In the genomic region with DNA sequence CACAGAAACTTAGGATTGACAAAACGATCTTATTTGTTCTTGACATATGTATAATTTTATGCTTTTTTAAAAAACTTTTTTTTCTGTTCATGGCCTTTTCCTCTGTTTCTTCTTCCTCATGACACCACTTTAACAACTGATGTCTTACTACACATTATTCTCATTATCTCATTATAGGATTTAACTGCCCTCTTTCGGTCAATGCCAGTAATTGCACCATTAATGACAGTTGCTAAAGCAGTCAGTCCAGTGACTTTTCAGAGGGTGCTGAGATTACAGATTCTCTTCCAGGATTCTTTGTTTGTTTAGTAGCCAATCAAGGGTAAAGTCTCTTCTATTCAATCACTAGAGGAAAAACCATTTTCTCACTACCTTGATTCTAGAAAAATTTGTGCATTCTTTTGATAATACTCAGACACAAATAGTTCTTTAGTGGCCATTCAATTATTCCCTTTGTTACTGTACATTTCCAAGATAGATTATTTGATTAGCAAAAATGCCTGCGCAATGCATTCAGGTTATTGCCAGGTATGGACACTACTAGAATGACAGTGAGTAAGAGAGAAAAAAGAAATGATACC, we compare ENCODE assay signal across 8 cellular contexts. TPM values are rescaled to one million over a fixed set of nuclear protein-coding genes. Genes with fewer than 3 reads are reported as not detected.
DNase-seq lines count a peak whose midpoint lies in the region; ATAC-seq, FAIRE-seq and TF ChIP-seq lines count a peak whose summit lies in the region.

No MANE protein-coding gene starts in this region.

- TF ChIP-seq CTCF in H9 (conservative IDR thresholded peaks at IDR 0.05) = peak; percentile 84
- TF ChIP-seq CTCF in kidney (IDR thresholded peaks at IDR 0.05; ENCODE audit: borderline replicate concordance, extremely low read depth, insufficient read depth) = peak; percentile 75
- TF ChIP-seq CTCF in suprapubic skin (IDR thresholded peaks at IDR 0.05) = peak; percentile 58 to 77

- in situ Hi-C loops in T47D (cut with HindIII; ENCODE audit: low pct_unique_long_range_greater_than_20kb, low sequenced_read_pairs) = no loop called here

- no peaks in the 10 kb centered on the region for H3K9me3 ChIP-seq in H9 (ENCODE audit: control insufficient read depth, low read depth, low read length)
- H3K9me3 ChIP-seq in kidney (ENCODE audit: control insufficient read depth in 1 of 2, low read length in 2 of 2) = no peaks in the 10 kb centered on the region
- no peaks in the 10 kb centered on the region for H3K9me3 ChIP-seq in suprapubic skin

- no peak overlapping the region for H2BK20ac ChIP-seq in H9 (ENCODE audit: low read depth, low read length, poor library complexity, severe bottlenecking)

- H3K4ac ChIP-seq in H9 (ENCODE audit: low read depth, low read length) = no peak overlapping the region

- peaks cover 2 to 4% (median 3%) of the 10 kb centered on the region in 3 experiments; a peak in 3 of 7 replicates for H3K36me3 Mint-ChIP-seq in H9 (ENCODE audit: insufficient read depth in 1 of 3, low read depth in 3 of 3)

- H3K79me2 ChIP-seq in H9 (ENCODE audit: insufficient read depth, low read length) = no peaks in the 10 kb centered on the region

- no peak overlapping the region for H2AFZ ChIP-seq in H9 (ENCODE audit: low read length)

- H3K23me2 ChIP-seq in H9 (ENCODE audit: insufficient read length, low read depth, low read length, poor library complexity, severe bottlenecking) = no peaks in the 10 kb centered on the region

- H3K18ac ChIP-seq in H9 (ENCODE audit: insufficient read length, low read depth, low read length) = no peak overlapping the region

- no peak overlapping the region for H4K5ac ChIP-seq in H9 (ENCODE audit: insufficient read length, low read depth, low read length)

- no peak overlapping the region for H3T11ph ChIP-seq in H9 (ENCODE audit: low read length)

- H3K56ac ChIP-seq in H9 (ENCODE audit: insufficient read length, low read depth, low read length) = no peak overlapping the region

- no peaks in the 10 kb centered on the region for H3K27me3 ChIP-seq in H9 (ENCODE audit: insufficient read depth, low read length)
- H3K27me3 ChIP-seq in suprapubic skin = no peaks in the 10 kb centered on the region

- no peaks in the 10 kb centered on the region for H3K27me3 Mint-ChIP-seq in H9 (ENCODE audit: low read depth)

- H2BK15ac ChIP-seq in H9 (ENCODE audit: low read depth, low read length) = no peak overlapping the region

- DNase-seq in DMS153 (lab: John Stamatoyannopoulos, UW) (peak; percentile 7), H9 (no peak), NCI-H524 treated with DMSO at 0.1 percent for 48 hours (lab: John Stamatoyannopoulos, UW) (peak; percentile 1), T47D (ENCODE audit: low read depth in 1 of 2, low spot score in 1 of 2) (peak; percentile 22 to 43), kidney (no peak), suprapubic skin (ENCODE audit: low spot score in 2 of 2) (no peak)

- no peak overlapping the region for H2BK120ac ChIP-seq in H9 (ENCODE audit: low read depth, low read length, poor library complexity, severe bottlenecking)

- H3K36me3 ChIP-seq in kidney (ENCODE audit: control insufficient read depth in 1 of 2, insufficient read depth in 2 of 2, low read length in 2 of 2) (no peaks in the 10 kb centered on the region), suprapubic skin (no peaks in the 10 kb centered on the region)

- H3K4me1 ChIP-seq in H9 (ENCODE audit: insufficient read depth, low read length) = no peaks in the 10 kb centered on the region
- no peaks in the 10 kb centered on the region for H3K4me1 ChIP-seq in kidney (ENCODE audit: control insufficient read depth in 1 of 2, insufficient read depth in 1 of 2, low read depth in 1 of 2, low read length in 2 of 2)
- H3K4me1 ChIP-seq in suprapubic skin = no peaks in the 10 kb centered on the region

- no peak overlapping the region for H4K91ac ChIP-seq in H9 (ENCODE audit: insufficient read length, low read depth, low read length)

- H2BK12ac ChIP-seq in H9 (ENCODE audit: insufficient read length, low read depth, low read length) = no peak overlapping the region

- H3K27ac ChIP-seq in H9 (ENCODE audit: insufficient read length, low read depth, low read length) = no peak overlapping the region
- no peak overlapping the region for H3K27ac ChIP-seq in kidney (ENCODE audit: low read depth in 2 of 2, low read length in 2 of 2)
- no peak overlapping the region for H3K27ac ChIP-seq in suprapubic skin

- H3K9ac ChIP-seq in H9 (ENCODE audit: extremely low read depth, insufficient read length, low read length) (no peak overlapping the region), kidney (ENCODE audit: low read length in 2 of 2) (no peak overlapping the region)

- no peak overlapping the region for H3K4me2 ChIP-seq in H9 (ENCODE audit: insufficient read depth, insufficient read length, low read length)

- H3K4me3 Mint-ChIP-seq in H9 = no peak overlapping the region

- H3K4me3 ChIP-seq in kidney (ENCODE audit: low read length in 2 of 2) (no peak overlapping the region), suprapubic skin (no peak overlapping the region)

- peaks cover 3% of the 10 kb centered on the region in 2 experiments; a peak in 2 of 5 replicates for H3K9me3 Mint-ChIP-seq in H9

- H3K79me1 ChIP-seq in H9 (ENCODE audit: insufficient read depth, low read depth, low read length, poor library complexity, severe bottlenecking) = no peaks in the 10 kb centered on the region

- H3K23ac ChIP-seq in H9 (ENCODE audit: insufficient read length, low read depth, low read length) = no peak overlapping the region

- peaks cover 0 to 3% of the 10 kb centered on the region in 2 experiments; a peak in 1 of 4 replicates for H3K4me1 Mint-ChIP-seq in H9

- WGBS in H9 (ENCODE audit: extremely low coverage, insufficient read length, low lambda C conversion rate) = no CpG with 5 or more reads among the region's 3 CpGs
- 20% methylated on average over 3 of the region's 3 CpGs for WGBS in suprapubic skin

- no peak for TF ChIP-seq EP300 in suprapubic skin (IDR thresholded peaks at IDR 0.05)

- H3K14ac ChIP-seq in H9 (ENCODE audit: insufficient read depth, low read length) = no peak overlapping the region

- no peak for TF ChIP-seq POLR2A in suprapubic skin (IDR thresholded peaks at IDR 0.05)

- H3K27ac Mint-ChIP-seq in H9 = no peak overlapping the region

- FAIRE-seq in kidney (lab: Jason Lieb, UNC) = peak; percentile 97

- ATAC-seq in HG03039 (IDR thresholded peaks at IDR 0.05; ENCODE audit: unreplicated experiment) = no peak
- no peak for ATAC-seq in HG03095 (IDR thresholded peaks at IDR 0.05; ENCODE audit: unreplicated experiment)

- no peak overlapping the region for H2AK5ac ChIP-seq in H9 (ENCODE audit: insufficient read length, low read length)

- H4K8ac ChIP-seq in H9 (replicated peaks; ENCODE audit: insufficient read length, low read depth, low read length) = no peak overlapping the region

- intact Hi-C loops in kidney (cut with DNase I) = no loop called here

- H4K20me1 ChIP-seq in H9 (ENCODE audit: control insufficient read depth, insufficient read depth, insufficient read length) = no peaks in the 10 kb centered on the region

- H2BK5ac ChIP-seq in H9 (ENCODE audit: insufficient read length, low read length) = no peak overlapping the region

RNA-seq across cellular contexts. Expression of gene KLRG1, which starts 50.1 kb away (rescaled TPM):
- total RNA-seq in H9 (2021) = 2.1 and 2.5 TPM in 2 replicates
- total RNA-seq in kidney = 7.7 TPM
- 3.2 TPM for polyA plus RNA-seq in kidney (ENCODE audit: insufficient read depth, low read depth, low replicate concordance)
- total RNA-seq in suprapubic skin = 1 to 10 TPM in 2 of 4 donors, not detected in 2; 2.4 to 2.5 TPM

Comparison
In these comparisons a context has a peak if more than half of its experiments do, and no peak if none do; other contexts are left out.
1. DNase-seq: peak in DMS153 (single experiment), NCI-H524 treated with DMSO at 0.1 percent for 48 hours (single experiment) and T47D (2 of 2); none in H9 (single experiment), kidney (single experiment) and suprapubic skin (0 of 2).
2. Peak in every context shown above with its lines, with median percentiles within 50 percentile points of each other: CTCF ChIP-seq.